In the genomic region with DNA sequence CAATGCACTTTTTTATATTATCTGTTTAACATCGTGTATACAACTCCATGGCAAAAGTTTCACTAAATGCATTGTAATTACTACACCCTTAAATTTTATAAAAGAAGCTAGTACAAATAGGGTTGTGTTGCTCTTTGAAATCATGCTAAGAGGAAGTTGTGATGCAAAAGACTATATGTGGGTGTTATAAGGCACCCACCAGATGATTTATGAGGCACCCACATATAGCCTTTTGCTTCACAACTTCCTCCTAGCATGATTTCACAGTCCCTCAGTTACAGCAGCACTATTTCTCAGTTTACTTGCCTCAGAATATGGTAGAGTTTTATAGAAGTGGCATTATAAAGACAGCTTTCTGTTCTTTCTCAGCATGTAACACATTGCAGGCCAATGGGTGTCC, we compare ENCODE assay signal across 31 cellular contexts.
"Had no signal": no experiment of that assay in that cellular context is flagged by ENCODE, and none has a peak within 500 bp of the region (broad histone marks: within the 10 kb centered on the region; RNA-seq: fewer than 3 reads in every experiment).

No MANE protein-coding gene starts in this region.

- H3K27me3 ChIP-seq: breast epithelium, esophagus squamous epithelium, heart right ventricle, left lung, neural progenitor cell, stomach, thyroid gland, upper lobe of left lung had no signal

- H3K79me2 ChIP-seq: parathyroid adenoma had no signal

- H3K9me3 ChIP-seq: breast epithelium, esophagus squamous epithelium, heart right ventricle, left lung, psoas muscle, stomach, thyroid gland, upper lobe of left lung had no signal

- H3K9ac ChIP-seq: neural progenitor cell, parathyroid adenoma had no signal

- H2AFZ ChIP-seq: neural progenitor cell, parathyroid adenoma had no signal

- H3K36me3 ChIP-seq: esophagus squamous epithelium, heart right ventricle, left lung, neural progenitor cell, stomach, thyroid gland, upper lobe of left lung had no signal

- H3K4me1 ChIP-seq: breast epithelium, esophagus squamous epithelium, left lung, neural progenitor cell, parathyroid adenoma, psoas muscle, stomach, thyroid gland, upper lobe of left lung had no signal

- H3K4me3 ChIP-seq: breast epithelium, esophagus squamous epithelium, heart right ventricle, left lung, lung, neural progenitor cell, psoas muscle, smooth muscle cell, stomach, thyroid gland, upper lobe of left lung had no signal

- H3K4me2 ChIP-seq: neural progenitor cell, smooth muscle cell had no signal

- ATAC-seq: activated naive CD8-positive, alpha-beta T cell treated with anti-CD3 and anti-CD28 coated beads, Interleukin-2, amount 50 U/mL, for 24 hours; activated T-cell treated with anti-CD3 and anti-CD28 coated beads, Interleukin-2, amount 50 U/mL, for 4 hours; activated T-helper 17 cell treated with anti-CD3 and anti-CD28 coated beads, Interleukin-2, amount 50 U/mL, for 72 hours; heart right ventricle; left lung; natural killer cell; psoas muscle; stimulated activated memory B cell treated with anti-CD40 and anti-IgM and Interleukin-4, amounts not matched to agents 10 μg/mL and 1 μg/mL and 100 μg/mL, for 72 hours had no signal

- DNase-seq: activated CD4-positive, alpha-beta memory T cell treated with anti-CD3 and anti-CD28 coated beads, Interleukin-2, amount 10 ng/mL, durations not matched to agents 7 days and 5 days; activated CD4-positive, alpha-beta T cell treated with anti-CD3 and anti-CD28 coated beads, Interleukin-2, amount 10 ng/mL, durations not matched to agents 24 days and 14 days; activated CD4-positive, CD25-positive, alpha-beta regulatory T cell treated with anti-CD3 and anti-CD28 coated beads, Interleukin-2, amount 50 U/mL, for 72 hours; activated naive CD8-positive, alpha-beta T cell treated with anti-CD3 and anti-CD28 coated beads, Interleukin-2, amount 50 U/mL, for 24 hours; activated T-cell treated with anti-CD3 and anti-CD28 coated beads, Interleukin-2, amount 50 U/mL, for 4 hours; amygdala; central memory CD4-positive, alpha-beta T cell; effector CD4-positive, alpha-beta T cell; esophagus squamous epithelium; foreskin melanocyte; heart right ventricle; kidney glomerular epithelial cell; left lung; mesendoderm; natural killer cell; occipital lobe; psoas muscle; stimulated activated CD4-positive, alpha-beta T cell treated with anti-CD3 and anti-CD28 coated beads, Interleukin-1b, Interleukin-23, amount 100 ng/mL, for 48 hours; stimulated activated CD4-positive, alpha-beta T cell treated with anti-CD3 and anti-CD28 coated beads, Interleukin-4, amount 100 ng/mL, for 4 hours; stimulated activated CD8-positive, alpha-beta memory T cell treated with anti-CD3 and anti-CD28 coated beads, Interleukin-4, amount 100 ng/mL, for 48 hours; stomach; T-helper 9 cell; thyroid gland; upper lobe of left lung had no signal

- H3K27ac ChIP-seq: breast epithelium, esophagus squamous epithelium, heart right ventricle, left lung, neural progenitor cell, parathyroid adenoma, psoas muscle, stomach, thyroid gland, upper lobe of left lung had no signal
